ENCODE assay signal across 8 cellular contexts in the genomic region with DNA sequence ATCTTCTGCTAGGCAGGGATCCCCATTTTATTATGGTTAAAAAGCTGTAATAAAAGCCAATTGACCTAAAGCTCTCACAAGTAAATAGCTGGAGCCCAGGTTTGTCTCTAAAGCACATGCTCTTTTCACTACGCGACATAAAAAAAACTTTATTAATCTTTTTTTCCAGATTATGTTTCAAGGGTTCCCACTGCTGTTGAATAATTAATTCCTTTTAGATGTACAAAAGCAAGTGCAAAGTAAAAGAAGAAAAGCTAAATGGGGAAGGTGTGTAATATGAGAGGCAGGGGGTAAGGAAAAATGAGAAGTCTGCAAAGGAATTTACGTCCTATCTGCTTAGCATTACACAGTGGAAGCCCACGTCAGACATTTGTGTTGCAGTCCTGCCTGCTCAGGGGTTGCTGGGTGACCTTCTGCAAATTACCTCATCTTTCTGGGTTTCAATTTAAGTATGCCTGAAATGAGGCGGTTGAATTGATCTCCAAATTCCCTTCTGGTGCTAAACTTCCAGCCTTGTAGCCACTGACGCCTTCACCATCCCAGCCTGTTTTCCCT. TPM values are rescaled to one million over a fixed set of nuclear protein-coding genes. Genes with fewer than 3 reads are reported as not detected.
DNase-seq lines count a peak whose midpoint lies in the region; ATAC-seq, FAIRE-seq and TF ChIP-seq lines count a peak whose summit lies in the region.

No MANE protein-coding gene starts in this region.

- H3K27me3 Mint-ChIP-seq in CD4-positive, alpha-beta memory T cell: no peaks in the 10 kb centered on the region

- peak in 2 of 5 donors; percentile 61 to 77 for DNase-seq in CD4-positive, alpha-beta memory T cell
- DNase-seq in SKM-1 treated with dmso at 0.1 percent for 144 hours (lab: John Stamatoyannopoulos, UW; ENCODE audit: unreplicated experiment) (peak; percentile 70), choroid plexus epithelial cell (ENCODE audit: low read depth) (peak; percentile 98), left lobe of liver (ENCODE audit: low spot score) (no peak), D721Med (ENCODE audit: insufficient read length, low spot score) (no peak)
- peak; percentile 24 to 51 (median 37) for DNase-seq in stimulated activated CD4-positive, alpha-beta T cell treated with anti-CD3 and anti-CD28 coated beads, TNF-alpha, amount 100 ng/mL, for 48 hours (ENCODE audit: low read depth in 3 of 3)

- H3K36me3 ChIP-seq in CD4-positive, alpha-beta memory T cell (ENCODE audit: insufficient read depth, low read length): peaks cover 6% of the 10 kb centered on the region

- no peak for TF ChIP-seq CTCF in choroid plexus epithelial cell (conservative IDR thresholded peaks at IDR 0.05; ENCODE audit: low read depth, low read length)
- no peak for TF ChIP-seq CTCF in D721Med (IDR thresholded peaks at IDR 0.05; ENCODE audit: insufficient read depth, missing control alignments)

- H3K9me3 Mint-ChIP-seq in CD4-positive, alpha-beta memory T cell: peaks cover 0 to 4% (median 0%) of the 10 kb centered on the region in 8 donors

- peak overlapping the region; percentile 97 to 100 (median 99) for H3K27ac Mint-ChIP-seq in CD4-positive, alpha-beta memory T cell

- peaks cover 59% of the 10 kb centered on the region for H3K4me1 ChIP-seq in CD4-positive, alpha-beta memory T cell (ENCODE audit: insufficient read depth, low read length)

- peak overlapping the region; percentile 93 for H3K27ac ChIP-seq in CD4-positive, alpha-beta memory T cell (ENCODE audit: low read depth, low read length)

- peak overlapping the region; percentile 88 to 97 for H3K4me3 ChIP-seq in CD4-positive, alpha-beta memory T cell (ENCODE audit: low read length in 2 of 2)
- peak overlapping the region; percentile 75 for H3K4me3 ChIP-seq in choroid plexus epithelial cell (ENCODE audit: low read depth, low read length)

- peak overlapping the region; percentile 90 to 100 (median 99) for H3K4me3 Mint-ChIP-seq in CD4-positive, alpha-beta memory T cell

- H3K9me3 ChIP-seq in CD4-positive, alpha-beta memory T cell (ENCODE audit: control insufficient read depth in 1 of 2, low read length in 2 of 2): no peaks in the 10 kb centered on the region

- peaks cover 30 to 74% (median 45%) of the 10 kb centered on the region in 4 donors for H3K4me1 Mint-ChIP-seq in CD4-positive, alpha-beta memory T cell

- H3K36me3 Mint-ChIP-seq in CD4-positive, alpha-beta memory T cell: peaks cover 3 to 20% of the 10 kb centered on the region in 2 donors

- POLR2A ChIA-PET in CD4-positive, alpha-beta memory T cell (lab: Charles Lee; ENCODE audit: partially characterized antibody): interaction anchor here (0.9 to 13.4 kb wide), 39 partner anchors 9 to 1270 kb away, joined by 3 to 602 read pairs (median 6); a partner anchor contains a TSS

- ATAC-seq in GM19452 (IDR thresholded peaks at IDR 0.05; ENCODE audit: unreplicated experiment) (peak; percentile 23), HG03469 (IDR thresholded peaks at IDR 0.05; ENCODE audit: unreplicated experiment) (peak; percentile 23), left lobe of liver (peak; percentile 34)

- no peak for FAIRE-seq in D721Med (lab: Jason Lieb, UNC)

- CTCF ChIA-PET in CD4-positive, alpha-beta memory T cell (lab: Charles Lee; ENCODE audit: partially characterized antibody): interaction anchor here (0.8 to 5.3 kb wide), 16 partner anchors 11 to 485 kb away, joined by 3 to 46 read pairs (median 6); no protein-coding TSS in a partner anchor

- no peaks in the 10 kb centered on the region for H3K27me3 ChIP-seq in CD4-positive, alpha-beta memory T cell (ENCODE audit: insufficient read depth, low read length)

- intact Hi-C loops in CD4-positive, alpha-beta memory T cell (cut with micrococcal nuclease): loop anchor here (1.0 to 10.0 kb wide), 9 partner anchors 14 to 1895 kb away; a partner anchor contains a TSS

RNA-seq across cellular contexts. Expression of a gene that starts 0.8 kb away (rescaled TPM):
- 100 to 1,000 TPM; 107 to 111 TPM for total RNA-seq in CD4-positive, alpha-beta memory T cell
- 10 to 100 TPM; 14.6 to 22.4 TPM for polyA plus RNA-seq in CD4-positive, alpha-beta memory T cell
- 5.9 TPM for total RNA-seq in left lobe of liver

Comparison
In these comparisons a context has a peak if more than half of its experiments do, and no peak if none do; other contexts are left out.
1. DNase-seq: peak in SKM-1 treated with dmso at 0.1 percent for 144 hours (single experiment), choroid plexus epithelial cell (single experiment) and stimulated activated CD4-positive, alpha-beta T cell treated with anti-CD3 and anti-CD28 coated beads, TNF-alpha, amount 100 ng/mL, for 48 hours (3 of 3); none in left lobe of liver (single experiment) and D721Med (single experiment).
2. RNA of a gene that starts 0.8 kb away (total RNA-seq): 107 to 111 TPM in CD4-positive, alpha-beta memory T cell; 5.9 TPM in left lobe of liver (single experiment); every median in the first group is over 10 times any median in the second.
3. Peak in every context shown above with its lines, with median percentiles within 50 percentile points of each other: ATAC-seq.